Comparison of ENCODE assay signal across 28 cellular contexts in the genomic region with DNA sequence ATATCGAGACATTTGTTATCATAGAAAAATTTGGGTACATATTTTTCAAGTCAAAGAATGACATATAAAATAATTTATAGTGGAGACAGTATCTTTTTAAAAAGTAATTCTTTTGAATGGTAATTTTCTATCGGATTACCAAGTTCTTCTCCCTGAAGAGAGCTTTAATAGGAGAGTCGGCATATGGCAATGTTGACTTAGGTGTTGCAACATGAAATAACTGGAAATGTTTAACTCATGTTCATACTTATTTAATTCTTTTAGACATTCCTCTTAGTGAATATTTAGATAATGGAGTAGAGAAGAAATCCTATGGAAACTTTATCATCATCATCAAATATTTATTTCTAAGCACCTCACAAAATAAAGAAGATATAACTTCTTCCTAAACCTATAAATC.
"Had no signal": no experiment of that assay in that cellular context is flagged by ENCODE, and none has a peak within 500 bp of the region (broad histone marks: within the 10 kb centered on the region; RNA-seq: fewer than 3 reads in every experiment).

No MANE protein-coding gene starts in this region.

- H3K27me3 ChIP-seq: neutrophil, right atrium auricular region, sigmoid colon, testis, tibial artery, upper lobe of left lung had no signal

- H3K4me3 ChIP-seq: coronary artery, left ventricle myocardium inferior, lower lobe of right lung, prostate gland, right atrium auricular region, sigmoid colon, testis, tibial artery, upper lobe of left lung had no signal

- H3K36me3 ChIP-seq: left ventricle myocardium inferior, lower lobe of right lung, neutrophil, prostate gland, right atrium auricular region, sigmoid colon, tibial artery, upper lobe of left lung had no signal

- H3K4me3 Mint-ChIP-seq: immature natural killer cell; memory B cell; naive B cell; natural killer cell treated with Interleukin-12 subunit alpha and Interleukin-12 subunit beta and Interleukin-15 and Interleukin-18, amount 100 ng/mL, for 72 hours; neural crest cell; stimulated activated effector memory CD8-positive, alpha-beta T cell treated with anti-CD3 and anti-CD28 coated beads, Interleukin-12 subunit alpha, Interleukin-12 subunit beta, amount 100 ng/mL, for 72 hours had no signal

- H3K9me3 Mint-ChIP-seq: immature natural killer cell; memory B cell; natural killer cell treated with Interleukin-12 subunit alpha and Interleukin-12 subunit beta and Interleukin-15 and Interleukin-18, amount 100 ng/mL, for 72 hours; neural crest cell had no signal

- ATAC-seq: left colon; lower lobe of right lung; natural killer cell treated with Interleukin-12 subunit alpha and Interleukin-12 subunit beta and Interleukin-15 and Interleukin-18, amount 100 ng/mL, for 72 hours; stimulated activated effector memory CD8-positive, alpha-beta T cell treated with anti-CD3 and anti-CD28 coated beads, Interleukin-12 subunit alpha, Interleukin-12 subunit beta, amount 100 ng/mL, for 72 hours had no signal

- DNase-seq: dermis blood vessel endothelial cell; effector memory CD4-positive, alpha-beta T cell; erythroblast; hypothalamus; immature natural killer cell; islet precursor cell; kidney glomerular epithelial cell; left colon; left ventricle myocardium inferior; lower lobe of right lung; naive B cell; sigmoid colon; stimulated activated CD4-positive, alpha-beta T cell treated with anti-CD3 and anti-CD28 coated beads, Interleukin-2, amount 100 ng/mL, for 24 hours; stimulated activated CD4-positive, alpha-beta T cell treated with anti-CD3 and anti-CD28 coated beads, Interleukin-4, amount 100 ng/mL, for 24 hours; stimulated activated naive CD4-positive, alpha-beta T cell treated with Interleukin-2 at 50 U/mL for 16 hours; substantia nigra; testis; tibial artery; upper lobe of left lung had no signal

- H3K36me3 Mint-ChIP-seq: immature natural killer cell; memory B cell; naive B cell; natural killer cell treated with Interleukin-12 subunit alpha and Interleukin-12 subunit beta and Interleukin-15 and Interleukin-18, amount 100 ng/mL, for 72 hours; stimulated activated effector memory CD8-positive, alpha-beta T cell treated with anti-CD3 and anti-CD28 coated beads, Interleukin-12 subunit alpha, Interleukin-12 subunit beta, amount 100 ng/mL, for 72 hours had no signal

- H3K27ac Mint-ChIP-seq: immature natural killer cell; memory B cell; naive B cell; natural killer cell treated with Interleukin-12 subunit alpha and Interleukin-12 subunit beta and Interleukin-15 and Interleukin-18, amount 100 ng/mL, for 72 hours; stimulated activated effector memory CD8-positive, alpha-beta T cell treated with anti-CD3 and anti-CD28 coated beads, Interleukin-12 subunit alpha, Interleukin-12 subunit beta, amount 100 ng/mL, for 72 hours had no signal

- H3K27me3 Mint-ChIP-seq: memory B cell; naive B cell; natural killer cell treated with Interleukin-12 subunit alpha and Interleukin-12 subunit beta and Interleukin-15 and Interleukin-18, amount 100 ng/mL, for 72 hours had no signal

- H3K4me1 Mint-ChIP-seq: immature natural killer cell; memory B cell; naive B cell; neural crest cell; stimulated activated effector memory CD8-positive, alpha-beta T cell treated with anti-CD3 and anti-CD28 coated beads, Interleukin-12 subunit alpha, Interleukin-12 subunit beta, amount 100 ng/mL, for 72 hours had no signal

- H3K9me3 ChIP-seq: lower lobe of right lung, neutrophil, prostate gland, right atrium auricular region, sigmoid colon, testis, tibial artery had no signal

- H3K27ac ChIP-seq: coronary artery, left ventricle myocardium inferior, lower lobe of right lung, neutrophil, parathyroid adenoma, prostate gland, right atrium auricular region, sigmoid colon, testis, tibial artery, upper lobe of left lung had no signal

- H3K4me1 ChIP-seq: left ventricle myocardium inferior, lower lobe of right lung, parathyroid adenoma, prostate gland, right atrium auricular region, sigmoid colon, testis, tibial artery, upper lobe of left lung had no signal
